In genomic region chr19:58386166-58386575, GRCh38 we compare ENCODE assay signal across 2 cellular contexts.
TF ChIP-seq lines count a peak whose summit lies in the region.

No MANE protein-coding gene starts in this region.

TF ChIP-seq in GM12878, 131 proteins besides CTCF, POLR2A, EP300 and RAD21:
- no peak for TF ChIP-seq RELA (IDR thresholded peaks at IDR 0.05; ENCODE audit: borderline replicate concordance, partially characterized antibody)
- TF ChIP-seq MEF2B (IDR thresholded peaks at IDR 0.05; ENCODE audit: partially characterized antibody, poor library complexity, severe bottlenecking), result no peak
- TF ChIP-seq, protein P1, sequence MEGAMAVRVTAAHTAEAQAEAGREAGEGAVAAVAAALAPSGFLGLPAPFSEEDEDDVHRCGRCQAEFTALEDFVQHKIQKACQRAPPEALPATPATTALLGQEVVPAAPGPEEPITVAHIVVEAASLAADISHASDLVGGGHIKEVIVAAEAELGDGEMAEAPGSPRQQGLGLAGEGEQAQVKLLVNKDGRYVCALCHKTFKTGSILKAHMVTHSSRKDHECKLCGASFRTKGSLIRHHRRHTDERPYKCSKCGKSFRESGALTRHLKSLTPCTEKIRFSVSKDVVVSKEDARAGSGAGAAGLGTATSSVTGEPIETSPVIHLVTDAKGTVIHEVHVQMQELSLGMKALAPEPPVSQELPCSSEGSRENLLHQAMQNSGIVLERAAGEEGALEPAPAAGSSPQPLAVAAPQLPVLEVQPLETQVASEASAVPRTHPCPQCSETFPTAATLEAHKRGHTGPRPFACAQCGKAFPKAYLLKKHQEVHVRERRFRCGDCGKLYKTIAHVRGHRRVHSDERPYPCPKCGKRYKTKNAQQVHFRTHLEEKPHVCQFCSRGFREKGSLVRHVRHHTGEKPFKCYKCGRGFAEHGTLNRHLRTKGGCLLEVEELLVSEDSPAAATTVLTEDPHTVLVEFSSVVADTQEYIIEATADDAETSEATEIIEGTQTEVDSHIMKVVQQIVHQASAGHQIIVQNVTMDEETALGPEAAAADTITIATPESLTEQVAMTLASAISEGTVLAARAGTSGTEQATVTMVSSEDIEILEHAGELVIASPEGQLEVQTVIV (IDR thresholded peaks at IDR 0.05; ENCODE audit: borderline replicate concordance, partially characterized antibody), result no peak
- TF ChIP-seq BRCA1 (IDR thresholded peaks at IDR 0.05; ENCODE audit: low read depth, low read length), result no peak
- TF ChIP-seq ZBTB11 (CRISPR knock-in tag; IDR thresholded peaks at IDR 0.05), result no peak
- no peak for TF ChIP-seq IKZF2 (IDR thresholded peaks at IDR 0.05)
- TF ChIP-seq ZZZ3 (IDR thresholded peaks at IDR 0.05; ENCODE audit: control insufficient read depth, insufficient read length, low read depth), result no peak
- no peak for TF ChIP-seq SMAD1 (IDR thresholded peaks at IDR 0.05; ENCODE audit: low read depth, partially characterized antibody)
- TF ChIP-seq, protein P2, sequence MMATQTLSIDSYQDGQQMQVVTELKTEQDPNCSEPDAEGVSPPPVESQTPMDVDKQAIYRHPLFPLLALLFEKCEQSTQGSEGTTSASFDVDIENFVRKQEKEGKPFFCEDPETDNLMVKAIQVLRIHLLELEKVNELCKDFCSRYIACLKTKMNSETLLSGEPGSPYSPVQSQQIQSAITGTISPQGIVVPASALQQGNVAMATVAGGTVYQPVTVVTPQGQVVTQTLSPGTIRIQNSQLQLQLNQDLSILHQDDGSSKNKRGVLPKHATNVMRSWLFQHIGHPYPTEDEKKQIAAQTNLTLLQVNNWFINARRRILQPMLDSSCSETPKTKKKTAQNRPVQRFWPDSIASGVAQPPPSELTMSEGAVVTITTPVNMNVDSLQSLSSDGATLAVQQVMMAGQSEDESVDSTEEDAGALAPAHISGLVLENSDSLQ (IDR thresholded peaks at IDR 0.05), result no peak
- TF ChIP-seq FOXK2 (IDR thresholded peaks at IDR 0.05), result no peak
- TF ChIP-seq MEF2A (IDR thresholded peaks at IDR 0.05; ENCODE audit: insufficient read depth, low read depth, low read length), result no peak
- TF ChIP-seq SMARCA5 (IDR thresholded peaks at IDR 0.05), result no peak
- TF ChIP-seq CHD1 (IDR thresholded peaks at IDR 0.05; ENCODE audit: low read depth, low read length), result no peak
- no peak for TF ChIP-seq PML (IDR thresholded peaks at IDR 0.05; ENCODE audit: low read length)
- TF ChIP-seq, protein P3, sequence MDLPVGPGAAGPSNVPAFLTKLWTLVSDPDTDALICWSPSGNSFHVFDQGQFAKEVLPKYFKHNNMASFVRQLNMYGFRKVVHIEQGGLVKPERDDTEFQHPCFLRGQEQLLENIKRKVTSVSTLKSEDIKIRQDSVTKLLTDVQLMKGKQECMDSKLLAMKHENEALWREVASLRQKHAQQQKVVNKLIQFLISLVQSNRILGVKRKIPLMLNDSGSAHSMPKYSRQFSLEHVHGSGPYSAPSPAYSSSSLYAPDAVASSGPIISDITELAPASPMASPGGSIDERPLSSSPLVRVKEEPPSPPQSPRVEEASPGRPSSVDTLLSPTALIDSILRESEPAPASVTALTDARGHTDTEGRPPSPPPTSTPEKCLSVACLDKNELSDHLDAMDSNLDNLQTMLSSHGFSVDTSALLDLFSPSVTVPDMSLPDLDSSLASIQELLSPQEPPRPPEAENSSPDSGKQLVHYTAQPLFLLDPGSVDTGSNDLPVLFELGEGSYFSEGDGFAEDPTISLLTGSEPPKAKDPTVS (IDR thresholded peaks at IDR 0.05; ENCODE audit: low read depth, low read length), result no peak
- TF ChIP-seq TBL1XR1 (IDR thresholded peaks at IDR 0.05; ENCODE audit: low read depth, low read length), result no peak
- TF ChIP-seq ELK1 (IDR thresholded peaks at IDR 0.05; ENCODE audit: low read depth, low read length), result no peak
- no peak for TF ChIP-seq USF2 (IDR thresholded peaks at IDR 0.05; ENCODE audit: borderline replicate concordance, low read depth, low read length)
TF ChIP-seq in GM12878: peak in this region for 0.

TF ChIP-seq in liver, 16 proteins besides CTCF, POLR2A, EP300 and RAD21:
- TF ChIP-seq FOXA2 (IDR thresholded peaks at IDR 0.05) (no peak), ZBTB33 (IDR thresholded peaks at IDR 0.05) (no peak), TAF1 (conservative IDR thresholded peaks at IDR 0.05) (no peak), RXRA (IDR thresholded peaks at IDR 0.05) (no peak), FOXA1 (IDR thresholded peaks at IDR 0.05) (no peak), YY1 (IDR thresholded peaks at IDR 0.05) (no peak), JUND (IDR thresholded peaks at IDR 0.05) (no peak), HNF4G (IDR thresholded peaks at IDR 0.05) (no peak), NR2F2 (IDR thresholded peaks at IDR 0.05) (no peak)
- TF ChIP-seq, protein P4, sequence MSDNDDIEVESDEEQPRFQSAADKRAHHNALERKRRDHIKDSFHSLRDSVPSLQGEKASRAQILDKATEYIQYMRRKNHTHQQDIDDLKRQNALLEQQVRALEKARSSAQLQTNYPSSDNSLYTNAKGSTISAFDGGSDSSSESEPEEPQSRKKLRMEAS (IDR thresholded peaks at IDR 0.05), result no peak
- TF ChIP-seq, protein P5, sequence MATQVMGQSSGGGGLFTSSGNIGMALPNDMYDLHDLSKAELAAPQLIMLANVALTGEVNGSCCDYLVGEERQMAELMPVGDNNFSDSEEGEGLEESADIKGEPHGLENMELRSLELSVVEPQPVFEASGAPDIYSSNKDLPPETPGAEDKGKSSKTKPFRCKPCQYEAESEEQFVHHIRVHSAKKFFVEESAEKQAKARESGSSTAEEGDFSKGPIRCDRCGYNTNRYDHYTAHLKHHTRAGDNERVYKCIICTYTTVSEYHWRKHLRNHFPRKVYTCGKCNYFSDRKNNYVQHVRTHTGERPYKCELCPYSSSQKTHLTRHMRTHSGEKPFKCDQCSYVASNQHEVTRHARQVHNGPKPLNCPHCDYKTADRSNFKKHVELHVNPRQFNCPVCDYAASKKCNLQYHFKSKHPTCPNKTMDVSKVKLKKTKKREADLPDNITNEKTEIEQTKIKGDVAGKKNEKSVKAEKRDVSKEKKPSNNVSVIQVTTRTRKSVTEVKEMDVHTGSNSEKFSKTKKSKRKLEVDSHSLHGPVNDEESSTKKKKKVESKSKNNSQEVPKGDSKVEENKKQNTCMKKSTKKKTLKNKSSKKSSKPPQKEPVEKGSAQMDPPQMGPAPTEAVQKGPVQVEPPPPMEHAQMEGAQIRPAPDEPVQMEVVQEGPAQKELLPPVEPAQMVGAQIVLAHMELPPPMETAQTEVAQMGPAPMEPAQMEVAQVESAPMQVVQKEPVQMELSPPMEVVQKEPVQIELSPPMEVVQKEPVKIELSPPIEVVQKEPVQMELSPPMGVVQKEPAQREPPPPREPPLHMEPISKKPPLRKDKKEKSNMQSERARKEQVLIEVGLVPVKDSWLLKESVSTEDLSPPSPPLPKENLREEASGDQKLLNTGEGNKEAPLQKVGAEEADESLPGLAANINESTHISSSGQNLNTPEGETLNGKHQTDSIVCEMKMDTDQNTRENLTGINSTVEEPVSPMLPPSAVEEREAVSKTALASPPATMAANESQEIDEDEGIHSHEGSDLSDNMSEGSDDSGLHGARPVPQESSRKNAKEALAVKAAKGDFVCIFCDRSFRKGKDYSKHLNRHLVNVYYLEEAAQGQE (IDR thresholded peaks at IDR 0.05), result no peak
